In the genomic region with DNA sequence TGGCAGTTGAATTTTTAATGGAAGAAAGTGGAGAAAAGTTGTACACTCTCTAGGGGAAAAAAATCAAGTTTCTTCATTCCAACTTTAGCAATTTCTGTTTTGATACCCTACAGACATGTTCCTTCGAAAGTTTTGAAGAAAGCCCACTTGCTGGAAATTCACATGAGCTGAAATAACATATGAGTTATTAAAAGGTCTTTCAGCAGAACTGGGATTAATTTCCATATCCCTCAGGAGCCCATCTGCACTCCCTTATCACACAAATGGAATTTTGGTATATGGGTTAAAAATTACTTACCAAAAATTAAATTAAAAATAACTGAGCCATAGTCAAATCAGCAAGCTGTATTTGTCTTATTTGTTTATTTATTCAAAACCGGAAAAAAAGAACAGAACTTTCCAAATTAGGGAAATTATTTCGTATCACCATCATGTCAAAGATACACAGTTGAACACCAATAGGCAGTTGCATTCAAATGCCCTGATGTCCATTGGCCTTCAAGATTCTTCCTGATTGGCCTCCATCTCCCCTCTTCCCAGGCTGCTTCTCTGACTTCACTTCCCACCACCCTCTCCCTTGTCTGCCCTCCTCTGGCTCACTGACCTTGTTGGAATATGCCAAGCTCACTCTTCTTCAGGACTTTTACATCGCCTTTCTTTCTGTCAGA, we compare ENCODE assay signal across 35 cellular contexts.
"Had no signal": no experiment of that assay in that cellular context is flagged by ENCODE, and none has a peak within 500 bp of the region (broad histone marks: within the 10 kb centered on the region; RNA-seq: fewer than 3 reads in every experiment).

No MANE protein-coding gene starts in this region.

- H3K36me3 ChIP-seq: brain microvascular endothelial cell, breast epithelium had no signal

- H3K4me1 ChIP-seq: body of pancreas had no signal

- H3K4me3 ChIP-seq: body of pancreas, breast epithelium had no signal

- H3K9me3 Mint-ChIP-seq: activated B cell treated with CpG ODN at 0.5 μM for 24 hours; activated CD4-positive, alpha-beta memory T cell treated with anti-CD3 and anti-CD28 coated beads for 36 hours; activated CD4-positive, alpha-beta T cell treated with anti-CD3 and anti-CD28 coated beads, Interleukin-2, amount 10 ng/mL, durations not matched to agents 24 days and 14 days; activated naive CD8-positive, alpha-beta T cell treated with anti-CD3 and anti-CD28 coated beads, Interleukin-2, amount 10 ng/mL, durations not matched to agents 7 days and 5 days; activated T-helper 17 cell treated with anti-CD3 and anti-CD28 coated beads, Interleukin-2, amount 50 U/mL, for 72 hours had no signal

- H3K27ac ChIP-seq: body of pancreas, brain microvascular endothelial cell, breast epithelium, VCaP had no signal

- H3K27me3 ChIP-seq: body of pancreas, brain microvascular endothelial cell, breast epithelium had no signal

- H3K27ac Mint-ChIP-seq: activated B cell treated with CpG ODN at 0.5 μM for 24 hours; activated CD4-positive, alpha-beta memory T cell treated with anti-CD3 and anti-CD28 coated beads for 36 hours; activated CD4-positive, alpha-beta T cell treated with anti-CD3 and anti-CD28 coated beads, Interleukin-2, amount 10 ng/mL, durations not matched to agents 24 days and 14 days; activated CD8-positive, alpha-beta T cell treated with anti-CD3 and anti-CD28 coated beads for 36 hours; activated naive CD4-positive, alpha-beta T cell treated with anti-CD3 and anti-CD28 coated beads for 36 hours; activated naive CD8-positive, alpha-beta T cell; activated naive CD8-positive, alpha-beta T cell treated with anti-CD3 and anti-CD28 coated beads, Interleukin-2, amount 10 ng/mL, durations not matched to agents 7 days and 5 days; activated naive CD8-positive, alpha-beta T cell treated with anti-CD3 and anti-CD28 coated beads, Interleukin-2, amount 50 U/mL, for 24 hours; activated T-cell treated with anti-CD3 and anti-CD28 coated beads, Interleukin-2, amount 50 U/mL, for 72 hours; activated T-helper 1 cell treated with anti-CD3 and anti-CD28 coated beads, Interleukin-12 subunit alpha, Interleukin-12 subunit beta, Interleukin-2, Interleukin-4 antibody, amounts not matched to agents 30 ng/mL and 10 ng/mL and 1 ng/mL, durations not matched to agents 14 hours and 24 hours and 36 hours; activated T-helper 17 cell treated with anti-CD3 and anti-CD28 coated beads, Interleukin-2, amount 50 U/mL, for 72 hours; T-helper 1 cell treated with Interleukin-12 subunit alpha and Interleukin-12 subunit beta and Interleukin-4 antibody, amounts not matched to agents 30 μg/mL and 1 μg/mL, for 36 hours; T-helper 2 cell treated with Interferon-gamma antibody and Interleukin-4, amounts not matched to agents 5 μg/mL and 100 μg/mL, for 36 hours had no signal

- H3K4me3 Mint-ChIP-seq: activated B cell treated with CpG ODN at 0.5 μM for 24 hours; activated CD4-positive, alpha-beta memory T cell treated with anti-CD3 and anti-CD28 coated beads for 36 hours; activated CD4-positive, alpha-beta T cell treated with anti-CD3 and anti-CD28 coated beads, Interleukin-2, amount 10 ng/mL, durations not matched to agents 24 days and 14 days; activated CD8-positive, alpha-beta T cell treated with anti-CD3 and anti-CD28 coated beads for 36 hours; activated naive CD4-positive, alpha-beta T cell treated with anti-CD3 and anti-CD28 coated beads for 36 hours; activated naive CD8-positive, alpha-beta T cell; activated naive CD8-positive, alpha-beta T cell treated with anti-CD3 and anti-CD28 coated beads, Interleukin-2, amount 10 ng/mL, durations not matched to agents 7 days and 5 days; activated naive CD8-positive, alpha-beta T cell treated with anti-CD3 and anti-CD28 coated beads, Interleukin-2, amount 50 U/mL, for 24 hours; activated T-cell treated with anti-CD3 and anti-CD28 coated beads, Interleukin-2, amount 50 U/mL, for 4 hours; activated T-cell treated with anti-CD3 and anti-CD28 coated beads, Interleukin-2, amount 50 U/mL, for 72 hours; activated T-helper 1 cell treated with anti-CD3 and anti-CD28 coated beads, Interleukin-12 subunit alpha, Interleukin-12 subunit beta, Interleukin-2, Interleukin-4 antibody, amounts not matched to agents 30 ng/mL and 10 ng/mL and 1 ng/mL, durations not matched to agents 14 hours and 24 hours and 36 hours; activated T-helper 17 cell treated with anti-CD3 and anti-CD28 coated beads, Interleukin-2, amount 50 U/mL, for 72 hours; T-helper 1 cell treated with Interleukin-12 subunit alpha and Interleukin-12 subunit beta and Interleukin-4 antibody, amounts not matched to agents 30 μg/mL and 1 μg/mL, for 36 hours; T-helper 2 cell treated with Interferon-gamma antibody and Interleukin-4, amounts not matched to agents 5 μg/mL and 100 μg/mL, for 36 hours had no signal

- H3K4me1 Mint-ChIP-seq: activated B cell treated with CpG ODN at 0.5 μM for 24 hours; activated CD4-positive, alpha-beta T cell treated with anti-CD3 and anti-CD28 coated beads, Interleukin-2, amount 10 ng/mL, durations not matched to agents 24 days and 14 days; activated naive CD8-positive, alpha-beta T cell treated with anti-CD3 and anti-CD28 coated beads, Interleukin-2, amount 10 ng/mL, durations not matched to agents 7 days and 5 days; activated naive CD8-positive, alpha-beta T cell treated with anti-CD3 and anti-CD28 coated beads, Interleukin-2, amount 50 U/mL, for 24 hours; activated T-helper 17 cell treated with anti-CD3 and anti-CD28 coated beads, Interleukin-2, amount 50 U/mL, for 72 hours had no signal

- DNase-seq: activated B cell treated with CpG ODN at 0.5 μM for 24 hours; activated CD4-positive, alpha-beta memory T cell treated with anti-CD3 and anti-CD28 coated beads for 36 hours; activated CD4-positive, alpha-beta T cell treated with anti-CD3 and anti-CD28 coated beads for 4 hours; activated CD4-positive, alpha-beta T cell treated with anti-CD3 and anti-CD28 coated beads, Interleukin-2, amount 10 ng/mL, durations not matched to agents 24 days and 14 days; activated CD4-positive, alpha-beta T cell treated with anti-CD3 and anti-CD28 coated beads, Interleukin-2, amount 50 U/mL, for 1 hour; activated CD4-positive, alpha-beta T cell treated with anti-CD3 and anti-CD28 coated beads, Interleukin-2, amount 50 U/mL, for 4 hours; activated CD4-positive, CD25-positive, alpha-beta regulatory T cell treated with anti-CD3 and anti-CD28 coated beads, Interleukin-2, amount 50 U/mL, for 72 hours; activated CD8-positive, alpha-beta memory T cell treated with anti-CD3 and anti-CD28 coated beads, Interleukin-2, amount 50 U/mL, for 4 hours; activated CD8-positive, alpha-beta T cell treated with anti-CD3 and anti-CD28 coated beads for 36 hours; activated effector memory CD4-positive, alpha-beta T cell treated with anti-CD3 and anti-CD28 coated beads, Interleukin-2, amount 50 U/mL, for 16 hours; activated gamma-delta T cell treated with Interleukin-2 at 50 U/mL for 16 hours; activated naive CD4-positive, alpha-beta T cell; activated naive CD4-positive, alpha-beta T cell treated with anti-CD3 and anti-CD28 coated beads for 36 hours; activated naive CD4-positive, alpha-beta T cell treated with anti-CD3 and anti-CD28 coated beads, Interleukin-2, amount 50 U/mL, for 16 hours; activated naive CD8-positive, alpha-beta T cell treated with anti-CD3 and anti-CD28 coated beads, Interleukin-2, amount 10 ng/mL, durations not matched to agents 7 days and 5 days; activated naive CD8-positive, alpha-beta T cell treated with anti-CD3 and anti-CD28 coated beads, Interleukin-2, amount 50 U/mL, for 24 hours; activated T-cell treated with anti-CD3 and anti-CD28 coated beads for 4 hours; activated T-cell treated with anti-CD3 and anti-CD28 coated beads, Interleukin-2, amount 50 U/mL, for 1 hour; activated T-cell treated with anti-CD3 and anti-CD28 coated beads, Interleukin-2, amount 50 U/mL, for 4 hours; activated T-cell treated with anti-CD3 and anti-CD28 coated beads, Interleukin-2, amount 50 U/mL, for 72 hours; amygdala; anterior cingulate cortex; body of pancreas; brain microvascular endothelial cell; central memory CD4-positive, alpha-beta T cell; T-helper 1 cell; T-helper 2 cell; T-helper 9 cell had no signal

- H3K27me3 Mint-ChIP-seq: activated B cell treated with CpG ODN at 0.5 μM for 24 hours; activated CD4-positive, alpha-beta T cell treated with anti-CD3 and anti-CD28 coated beads, Interleukin-2, amount 10 ng/mL, durations not matched to agents 24 days and 14 days; activated CD8-positive, alpha-beta T cell treated with anti-CD3 and anti-CD28 coated beads for 36 hours; activated naive CD8-positive, alpha-beta T cell; activated naive CD8-positive, alpha-beta T cell treated with anti-CD3 and anti-CD28 coated beads, Interleukin-2, amount 10 ng/mL, durations not matched to agents 7 days and 5 days had no signal

- ATAC-seq: activated CD8-positive, alpha-beta T cell treated with anti-CD3 and anti-CD28 coated beads for 36 hours; activated naive CD8-positive, alpha-beta T cell treated with anti-CD3 and anti-CD28 coated beads, Interleukin-2, amount 50 U/mL, for 24 hours; activated T-cell treated with anti-CD3 and anti-CD28 coated beads, Interleukin-2, amount 50 U/mL, for 4 hours; activated T-cell treated with anti-CD3 and anti-CD28 coated beads, Interleukin-2, amount 50 U/mL, for 72 hours; activated T-helper 17 cell treated with anti-CD3 and anti-CD28 coated beads, Interleukin-2, amount 50 U/mL, for 72 hours; body of pancreas had no signal

- H3K36me3 Mint-ChIP-seq: activated CD4-positive, alpha-beta memory T cell treated with anti-CD3 and anti-CD28 coated beads for 36 hours; activated naive CD8-positive, alpha-beta T cell; activated naive CD8-positive, alpha-beta T cell treated with anti-CD3 and anti-CD28 coated beads, Interleukin-2, amount 10 ng/mL, durations not matched to agents 7 days and 5 days had no signal

- H3K9me3 ChIP-seq: body of pancreas, breast epithelium had no signal
